11 cellular contexts compared by ENCODE assay signal in the genomic region with DNA sequence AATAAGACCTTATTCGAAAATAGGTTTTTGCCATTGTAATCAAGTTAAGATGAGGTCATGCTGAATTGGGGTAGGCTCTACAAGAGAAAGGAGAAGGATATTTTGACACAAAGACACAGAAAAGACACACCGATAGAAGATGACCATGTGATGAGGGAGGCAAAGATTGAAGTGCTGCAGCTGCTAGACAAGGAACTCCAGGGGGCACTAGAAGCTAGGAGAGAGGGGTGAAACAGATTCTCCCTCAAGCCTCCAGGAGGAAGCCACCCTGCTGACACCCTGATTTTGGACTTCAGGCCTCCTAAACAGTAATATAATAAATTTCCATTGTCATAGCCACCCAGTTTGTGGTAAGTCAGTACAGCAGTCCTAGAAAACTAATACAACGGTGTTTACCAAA.
DNase-seq lines count a peak whose midpoint lies in the region; TF ChIP-seq lines count a peak whose summit lies in the region.
"Had no signal": no experiment of that assay in that cellular context is flagged by ENCODE, and none has a peak within 500 bp of the region (broad histone marks: within the 10 kb centered on the region; RNA-seq: fewer than 3 reads in every experiment).

No MANE protein-coding gene starts in this region.

- peak in 2 of 3 experiments; percentile 18 to 28 for DNase-seq in NCI-H1417 (lab: John Stamatoyannopoulos, UW)
- DNase-seq in NCI-H1417 treated with DMSO at 0.1 percent for 48 hours (lab: John Stamatoyannopoulos, UW), result no peak
- DNase-seq in M059J (ENCODE audit: low read depth), result peak; percentile 51
- peak; percentile 33 for DNase-seq in amniotic epithelial cell (ENCODE audit: low read depth)
- no peak for DNase-seq in osteocyte (ENCODE audit: extremely low spot score, unreplicated experiment)
- no peak for DNase-seq in smooth muscle cell (lab: John Stamatoyannopoulos, UW; ENCODE audit: unreplicated experiment)
- no peak for DNase-seq in cortex of kidney (lab: John Stamatoyannopoulos, UW)
- DNase-seq in activated T-cell treated with anti-CD3 and anti-CD28 coated beads for 4 hours, result no peak
- DNase-seq: activated CD4-positive, alpha-beta T cell treated with anti-CD3 and anti-CD28 coated beads, Interleukin-2, amount 10 ng/mL, durations not matched to agents 7 days and 5 days; Kasumi-1 had no signal

- H3K9ac ChIP-seq in smooth muscle cell (ENCODE audit: low read depth), result no peak overlapping the region

- H3K4me1 ChIP-seq in smooth muscle cell (ENCODE audit: low read depth), result no peaks in the 10 kb centered on the region

- no peaks in the 10 kb centered on the region for H3K9me3 ChIP-seq in smooth muscle cell (replicated peaks; ENCODE audit: low read depth)

- H3K9me3 Mint-ChIP-seq in osteocyte (ENCODE audit: unreplicated experiment), result no peaks in the 10 kb centered on the region
- H3K9me3 Mint-ChIP-seq: activated CD4-positive, alpha-beta T cell treated with anti-CD3 and anti-CD28 coated beads, Interleukin-2, amount 10 ng/mL, durations not matched to agents 7 days and 5 days; dendritic cell treated with granulocyte-macrophage colony-stimulating factor and Interleukin-4, amounts not matched to agents 40 ng/mL and 50 ng/mL, for 4 days had no signal

- H3K4me3 Mint-ChIP-seq in osteocyte (ENCODE audit: unreplicated experiment), result no peak overlapping the region
- H3K4me3 Mint-ChIP-seq: activated CD4-positive, alpha-beta T cell treated with anti-CD3 and anti-CD28 coated beads, Interleukin-2, amount 10 ng/mL, durations not matched to agents 7 days and 5 days; dendritic cell treated with granulocyte-macrophage colony-stimulating factor and Interleukin-4, amounts not matched to agents 40 ng/mL and 50 ng/mL, for 4 days had no signal

- no peaks in the 10 kb centered on the region for H3K27me3 ChIP-seq in smooth muscle cell (ENCODE audit: low read depth)

- H3K4me1 Mint-ChIP-seq in osteocyte (ENCODE audit: unreplicated experiment), result peaks cover 10% of the 10 kb centered on the region
- H3K4me1 Mint-ChIP-seq: activated CD4-positive, alpha-beta T cell treated with anti-CD3 and anti-CD28 coated beads, Interleukin-2, amount 10 ng/mL, durations not matched to agents 7 days and 5 days had no signal

- no peaks in the 10 kb centered on the region for H3K79me2 ChIP-seq in smooth muscle cell (ENCODE audit: low read depth)

- no peak overlapping the region for H3K27ac Mint-ChIP-seq in osteocyte (ENCODE audit: unreplicated experiment)
- H3K27ac Mint-ChIP-seq: activated CD4-positive, alpha-beta T cell treated with anti-CD3 and anti-CD28 coated beads, Interleukin-2, amount 10 ng/mL, durations not matched to agents 7 days and 5 days; dendritic cell treated with granulocyte-macrophage colony-stimulating factor and Interleukin-4, amounts not matched to agents 40 ng/mL and 50 ng/mL, for 4 days had no signal

- H2AFZ ChIP-seq in smooth muscle cell (ENCODE audit: low read depth), result no peak overlapping the region

- H3K36me3 ChIP-seq in smooth muscle cell (ENCODE audit: low read depth), result no peaks in the 10 kb centered on the region

- H3K27ac ChIP-seq in smooth muscle cell (ENCODE audit: low read depth), result no peak overlapping the region

- no peaks in the 10 kb centered on the region for H3F3A ChIP-seq in smooth muscle cell (ENCODE audit: low read depth)

- H3K36me3 Mint-ChIP-seq in osteocyte (ENCODE audit: unreplicated experiment), result no peaks in the 10 kb centered on the region

- TF ChIP-seq CTCF in osteocyte (IDR thresholded peaks at IDR 0.05) (peak; percentile 37), smooth muscle cell (IDR thresholded peaks at IDR 0.05; ENCODE audit: borderline replicate concordance, insufficient read depth, poor library complexity, severe bottlenecking) (no peak)

- no peaks in the 10 kb centered on the region for H4K20me1 ChIP-seq in smooth muscle cell (ENCODE audit: low read depth)

- no peak overlapping the region for H3K4me3 ChIP-seq in smooth muscle cell

- H3K4me2 ChIP-seq in smooth muscle cell, result no peak overlapping the region

- H3K27me3 Mint-ChIP-seq in osteocyte (ENCODE audit: unreplicated experiment), result peaks cover 2% of the 10 kb centered on the region
- H3K27me3 Mint-ChIP-seq: activated CD4-positive, alpha-beta T cell treated with anti-CD3 and anti-CD28 coated beads, Interleukin-2, amount 10 ng/mL, durations not matched to agents 7 days and 5 days had no signal

- 93% methylated on average over 3 of the region's 3 CpGs for WGBS in smooth muscle cell (ENCODE audit: low lambda C conversion rate)

Comparison
In these comparisons a context has a peak if more than half of its experiments do, and no peak if none do; other contexts are left out.
1. DNase-seq: peak in NCI-H1417 (2 of 3), M059J (single experiment) and amniotic epithelial cell (single experiment); none in NCI-H1417 treated with DMSO at 0.1 percent for 48 hours (single experiment), osteocyte (single experiment), smooth muscle cell (single experiment), cortex of kidney (single experiment) and activated T-cell treated with anti-CD3 and anti-CD28 coated beads for 4 hours (single experiment).